In genomic region chr17:78416311-78416711, GRCh38 we compare ENCODE assay signal across 9 cellular contexts. TPM values are rescaled to one million over a fixed set of nuclear protein-coding genes. Genes with fewer than 3 reads are reported as not detected.
A peak's percentile ranks its signal among the peaks of the same experiment; 100 is the strongest.
DNase-seq lines count a peak whose midpoint lies in the region; ATAC-seq, FAIRE-seq and TF ChIP-seq lines count a peak whose summit lies in the region.
"Had no signal": no experiment of that assay in that cellular context is flagged by ENCODE, and none has a peak within 500 bp of the region (broad histone marks: within the 10 kb centered on the region; RNA-seq: fewer than 3 reads in every experiment).

No MANE protein-coding gene starts in this region.

- H3K4me3 Mint-ChIP-seq in stimulated activated effector memory CD8-positive, alpha-beta T cell treated with anti-CD3 and anti-CD28 coated beads, Interleukin-12 subunit alpha, Interleukin-12 subunit beta, amount 100 ng/mL, for 72 hours = no peak overlapping the region

- peaks cover 73% of the 10 kb centered on the region for H3K4me1 Mint-ChIP-seq in stimulated activated effector memory CD8-positive, alpha-beta T cell treated with anti-CD3 and anti-CD28 coated beads, Interleukin-12 subunit alpha, Interleukin-12 subunit beta, amount 100 ng/mL, for 72 hours

- intact Hi-C loops in kidney (cut with DNase I) = loop anchor here (5.0 kb wide), 1 partner anchor 49 kb away; no protein-coding TSS in a partner anchor

- DNase-seq in NCI-H2029 (lab: John Stamatoyannopoulos, UW) = peak; percentile 34
- no peak for DNase-seq in NCI-H2029 treated with DMSO at 0.1 percent for 48 hours (lab: John Stamatoyannopoulos, UW)
- DNase-seq in adipocyte (ENCODE audit: low read depth) = no peak
- peak; percentile 75 for DNase-seq in kidney
- DNase-seq in stimulated activated effector memory CD8-positive, alpha-beta T cell treated with anti-CD3 and anti-CD28 coated beads, Interleukin-12 subunit alpha, Interleukin-12 subunit beta, amount 100 ng/mL, for 72 hours (ENCODE audit: low spot score in 2 of 2) = no peak
- no peak for DNase-seq in inferior parietal cortex (ENCODE audit: extremely low spot score)
- DNase-seq in stimulated activated CD4-positive, alpha-beta T cell treated with anti-CD3 and anti-CD28 coated beads, Interleukin-4, amount 100 ng/mL, for 1 hour = no peak

- H3K36me3 ChIP-seq in adipocyte (ENCODE audit: control insufficient read depth, insufficient read depth, low read length, severe bottlenecking) = peaks cover 22% of the 10 kb centered on the region
- H3K36me3 ChIP-seq in kidney (ENCODE audit: control insufficient read depth in 1 of 2, insufficient read depth in 2 of 2, low read length in 2 of 2) = peaks cover 8 to 26% of the 10 kb centered on the region in 2 donors

- peak overlapping the region; percentile 92 for H3K27ac Mint-ChIP-seq in stimulated activated effector memory CD8-positive, alpha-beta T cell treated with anti-CD3 and anti-CD28 coated beads, Interleukin-12 subunit alpha, Interleukin-12 subunit beta, amount 100 ng/mL, for 72 hours

- H3K4me1 ChIP-seq in adipocyte (ENCODE audit: control insufficient read depth, insufficient read depth, low read length) (peaks cover 62% of the 10 kb centered on the region), kidney (ENCODE audit: control insufficient read depth in 1 of 2, insufficient read depth in 1 of 2, low read depth in 1 of 2, low read length in 2 of 2) (peaks cover 0 to 38% of the 10 kb centered on the region in 2 donors)

- FAIRE-seq in kidney (lab: Jason Lieb, UNC) = no peak
- FAIRE-seq: A204.1 had no signal

- ATAC-seq in stimulated activated effector memory CD8-positive, alpha-beta T cell treated with anti-CD3 and anti-CD28 coated beads, Interleukin-12 subunit alpha, Interleukin-12 subunit beta, amount 100 ng/mL, for 72 hours = no peak
- no peak for ATAC-seq in HG03571 (IDR thresholded peaks at IDR 0.05; ENCODE audit: unreplicated experiment)

- peak overlapping the region; percentile 41 for H3K4me3 ChIP-seq in adipocyte (ENCODE audit: low read length)
- H3K4me3 ChIP-seq in kidney (ENCODE audit: low read length in 2 of 2) = no peak overlapping the region

- H3K36me3 Mint-ChIP-seq in stimulated activated effector memory CD8-positive, alpha-beta T cell treated with anti-CD3 and anti-CD28 coated beads, Interleukin-12 subunit alpha, Interleukin-12 subunit beta, amount 100 ng/mL, for 72 hours = peaks cover 96% of the 10 kb centered on the region

- H3K27ac ChIP-seq in kidney (ENCODE audit: low read depth in 2 of 2, low read length in 2 of 2) = peak overlapping the region; percentile 87 to 94

- H3K9me3 Mint-ChIP-seq in stimulated activated effector memory CD8-positive, alpha-beta T cell treated with anti-CD3 and anti-CD28 coated beads, Interleukin-12 subunit alpha, Interleukin-12 subunit beta, amount 100 ng/mL, for 72 hours = no peaks in the 10 kb centered on the region

- no peaks in the 10 kb centered on the region for H3K9me3 ChIP-seq in adipocyte (ENCODE audit: control insufficient read depth, low read length)
- H3K9me3 ChIP-seq in kidney (ENCODE audit: control insufficient read depth in 1 of 2, low read length in 2 of 2) = no peaks in the 10 kb centered on the region

- TF ChIP-seq CTCF in kidney (IDR thresholded peaks at IDR 0.05; ENCODE audit: borderline replicate concordance, extremely low read depth, insufficient read depth) = no peak

- H3K9ac ChIP-seq in adipocyte (ENCODE audit: low read length) = peak overlapping the region; percentile 51
- peak overlapping the region in 1 of 2 donors; percentile 70 for H3K9ac ChIP-seq in kidney (ENCODE audit: low read length in 2 of 2)

- no peaks in the 10 kb centered on the region for H3K27me3 ChIP-seq in adipocyte (replicated peaks; ENCODE audit: control insufficient read depth, insufficient read depth, low read length)

RNA-seq across cellular contexts. Expression of gene PGS1, which starts 37.9 kb away (rescaled TPM):
- total RNA-seq in kidney = 65.4 TPM
- 15.6 TPM for polyA plus RNA-seq in kidney (ENCODE audit: insufficient read depth, low read depth, low replicate concordance)

RNA-seq across cellular contexts. Expression of gene SOCS3, which starts 56.4 kb away (rescaled TPM):
- total RNA-seq in kidney = 110 TPM
- 31.2 TPM for polyA plus RNA-seq in kidney (ENCODE audit: insufficient read depth, low read depth, low replicate concordance)

Comparison
In these comparisons a context has a peak if more than half of its experiments do, and no peak if none do; other contexts are left out.
1. DNase-seq: peak in NCI-H2029 (single experiment) and kidney (single experiment); none in NCI-H2029 treated with DMSO at 0.1 percent for 48 hours (single experiment), adipocyte (single experiment), stimulated activated effector memory CD8-positive, alpha-beta T cell treated with anti-CD3 and anti-CD28 coated beads, Interleukin-12 subunit alpha, Interleukin-12 subunit beta, amount 100 ng/mL, for 72 hours (0 of 2), inferior parietal cortex (single experiment) and stimulated activated CD4-positive, alpha-beta T cell treated with anti-CD3 and anti-CD28 coated beads, Interleukin-4, amount 100 ng/mL, for 1 hour (single experiment).